8 cellular contexts compared by ENCODE assay signal in genomic region chr19:17305211-17305516, GRCh38. TPM values are rescaled to one million over a fixed set of nuclear protein-coding genes. Genes with fewer than 3 reads are reported as not detected.
DNase-seq lines count a peak whose midpoint lies in the region; ATAC-seq and TF ChIP-seq lines count a peak whose summit lies in the region.

No MANE protein-coding gene starts in this region.

- intact Hi-C loops in ascending aorta (cut with DNase I), result loop anchor here (1.0 to 2.0 kb wide), 3 partner anchors 13 to 38 kb away; partner anchors contain the start of genes ANO8 and BABAM1
- intact Hi-C loops in lower lobe of right lung (cut with DNase I), result no loop called here
- intact Hi-C loops in thyroid gland (cut with DNase I), result no loop called here

- peak overlapping the region; percentile 57 for H3K27ac Mint-ChIP-seq in activated T-cell treated with anti-CD3 and anti-CD28 coated beads, Interleukin-2, amount 50 U/mL, for 72 hours

- ATAC-seq in activated T-cell treated with anti-CD3 and anti-CD28 coated beads, Interleukin-2, amount 50 U/mL, for 72 hours (replicated peaks in 1 of 2), result no peak
- ATAC-seq in lower lobe of right lung, result no peak

- peaks cover 0 to 1% of the 10 kb centered on the region in 2 donors for H3K36me3 Mint-ChIP-seq in activated T-cell treated with anti-CD3 and anti-CD28 coated beads, Interleukin-2, amount 50 U/mL, for 72 hours (ENCODE audit: insufficient read depth in 2 of 2)

- 0 to 2% methylated on average over 5 to 7 of the region's 7 CpGs for WGBS in thyroid gland, 2 donors

- H3K27ac ChIP-seq in ascending aorta (peak overlapping the region; percentile 81 to 90), lower lobe of right lung (peak overlapping the region; percentile 84), thyroid gland (peak overlapping the region; percentile 31 to 91 (median 90))

- H3K36me3 ChIP-seq in ascending aorta (no peaks in the 10 kb centered on the region), lower lobe of right lung (no peaks in the 10 kb centered on the region), thyroid gland (peaks cover 0 to 2% of the 10 kb centered on the region in 2 donors)

- H3K9me3 ChIP-seq in ascending aorta (no peaks in the 10 kb centered on the region), lower lobe of right lung (no peaks in the 10 kb centered on the region), thyroid gland (no peaks in the 10 kb centered on the region)

- H3K4me3 Mint-ChIP-seq in activated T-cell treated with anti-CD3 and anti-CD28 coated beads, Interleukin-2, amount 50 U/mL, for 72 hours, result peak overlapping the region; percentile 86 to 94

- TF ChIP-seq CTCF in ascending aorta (IDR thresholded peaks at IDR 0.05) (no peak), lower lobe of right lung (IDR thresholded peaks at IDR 0.05) (no peak), thyroid gland (IDR thresholded peaks at IDR 0.05) (no peak)

- TF ChIP-seq POLR2A in thyroid gland (IDR thresholded peaks at IDR 0.05), result no peak

- peaks cover 49% of the 10 kb centered on the region for H3K4me1 Mint-ChIP-seq in activated T-cell treated with anti-CD3 and anti-CD28 coated beads, Interleukin-2, amount 50 U/mL, for 72 hours (ENCODE audit: low read depth)

- no peaks in the 10 kb centered on the region for H3K27me3 Mint-ChIP-seq in activated T-cell treated with anti-CD3 and anti-CD28 coated beads, Interleukin-2, amount 50 U/mL, for 72 hours (ENCODE audit: low read depth)

- H3K27me3 ChIP-seq in ascending aorta (no peaks in the 10 kb centered on the region), lower lobe of right lung (ENCODE audit: low read depth) (no peaks in the 10 kb centered on the region), thyroid gland (no peaks in the 10 kb centered on the region)

- H3K4me1 ChIP-seq in ascending aorta (peaks cover 2 to 25% of the 10 kb centered on the region in 2 donors), lower lobe of right lung (peaks cover 46% of the 10 kb centered on the region), thyroid gland (peaks cover 39 to 41% of the 10 kb centered on the region in 2 donors)

- no peak for DNase-seq in activated T-cell treated with anti-CD3 and anti-CD28 coated beads, Interleukin-2, amount 50 U/mL, for 72 hours
- DNase-seq in activated T-cell treated with anti-CD3 and anti-CD28 coated beads, Interleukin-2, amount 50 U/mL, for 48 hours, result no peak
- DNase-seq in ascending aorta (ENCODE audit: low spot score in 2 of 2), result no peak
- peak; percentile 98 for DNase-seq in lower lobe of right lung
- DNase-seq in thyroid gland, result no peak
- DNase-seq in GDM1 (lab: John Stamatoyannopoulos, UW), result no peak
- DNase-seq in medulla oblongata (ENCODE audit: extremely low spot score), result no peak
- DNase-seq in amniotic stem cell (lab: John Stamatoyannopoulos, UW), result no peak

- no peaks in the 10 kb centered on the region for H3K9me3 Mint-ChIP-seq in activated T-cell treated with anti-CD3 and anti-CD28 coated beads, Interleukin-2, amount 50 U/mL, for 72 hours

- H3K4me3 ChIP-seq in ascending aorta, result peak overlapping the region; percentile 66 to 72
- peak overlapping the region; percentile 68 for H3K4me3 ChIP-seq in lower lobe of right lung
- H3K4me3 ChIP-seq in thyroid gland (replicated peaks in 1 of 3), result peak overlapping the region in 1 of 3 donors; percentile 57

RNA-seq across cellular contexts. Expression of gene MRPL34, which starts 0.5 kb away (rescaled TPM):
- 10 to 100 TPM; 75.0 to 75.8 TPM for total RNA-seq in activated T-cell treated with anti-CD3 and anti-CD28 coated beads, Interleukin-2, amount 50 U/mL, for 72 hours
- total RNA-seq in ascending aorta (98.9 TPM), lower lobe of right lung (68.3 TPM), thyroid gland (100 to 1,000 TPM in 3 of 4 donors, 10 to 100 TPM in 1; 95.8 to 311 (median 149) TPM)

RNA-seq across cellular contexts. Expression of gene ABHD8, which starts 1.9 kb away (rescaled TPM):
- 10 to 100 TPM; 16.1 to 16.6 TPM for total RNA-seq in activated T-cell treated with anti-CD3 and anti-CD28 coated beads, Interleukin-2, amount 50 U/mL, for 72 hours
- total RNA-seq in ascending aorta (32.2 TPM), lower lobe of right lung (19.5 TPM), thyroid gland (10 to 100 TPM; 14.4 to 31.2 (median 23.3) TPM)

RNA-seq across cellular contexts. Expression of gene DDA1, which starts 4.2 kb away (rescaled TPM):
- total RNA-seq in activated T-cell treated with anti-CD3 and anti-CD28 coated beads, Interleukin-2, amount 50 U/mL, for 72 hours, result 10 to 100 TPM; 29.6 to 40.2 TPM
- total RNA-seq in ascending aorta (15.8 TPM), lower lobe of right lung (32.2 TPM), thyroid gland (10 to 100 TPM; 14.5 to 40.4 (median 20.1) TPM)

RNA-seq across cellular contexts. Expression of gene ANKLE1, which starts 23.5 kb away (rescaled TPM):
- 1 to 10 TPM; 5.8 to 8.9 TPM for total RNA-seq in activated T-cell treated with anti-CD3 and anti-CD28 coated beads, Interleukin-2, amount 50 U/mL, for 72 hours
- total RNA-seq in ascending aorta (not detected), lower lobe of right lung (0.92 TPM), thyroid gland (under 1 TPM; 0.11 to 0.40 (median 0.27) TPM)

RNA-seq across cellular contexts. Expression of gene ANO8, which starts 29.5 kb away (rescaled TPM):
- 10 to 100 TPM; 11.1 to 13.7 TPM for total RNA-seq in activated T-cell treated with anti-CD3 and anti-CD28 coated beads, Interleukin-2, amount 50 U/mL, for 72 hours
- total RNA-seq in ascending aorta (34.8 TPM), lower lobe of right lung (16.6 TPM), thyroid gland (10 to 100 TPM in 1 of 4 donors, 1 to 10 TPM in 3; 5.0 to 10.9 (median 5.9) TPM)
